In the genomic region with DNA sequence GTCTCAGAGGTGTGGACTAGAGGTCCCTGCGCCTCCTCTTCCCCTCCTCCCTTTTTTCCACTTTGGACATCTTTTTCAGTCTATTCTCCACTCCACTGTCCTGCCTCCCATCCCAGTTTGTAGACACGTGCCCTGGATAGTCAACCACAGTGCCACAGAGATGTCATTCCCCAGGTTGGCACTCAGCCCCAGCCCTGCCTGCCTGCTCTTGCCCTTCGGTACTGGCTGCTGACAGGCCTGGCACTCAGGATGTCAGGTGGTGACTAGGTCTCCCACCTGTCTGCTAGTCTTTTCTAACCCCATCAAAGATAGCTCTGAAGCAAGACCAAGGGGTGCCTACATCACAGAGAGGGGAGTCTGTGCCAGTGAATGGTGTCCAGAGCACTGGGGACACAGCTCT, we compare ENCODE assay signal across 31 cellular contexts. TPM values are rescaled to one million over a fixed set of nuclear protein-coding genes. Genes with fewer than 3 reads are reported as not detected.
"Had no signal": no experiment of that assay in that cellular context is flagged by ENCODE, and none has a peak within 500 bp of the region (broad histone marks: within the 10 kb centered on the region; RNA-seq: fewer than 3 reads in every experiment).

No MANE protein-coding gene starts in this region.

- H3K27me3 ChIP-seq: colonic mucosa, esophagus muscularis mucosa, foreskin keratinocyte, right atrium auricular region, testis, tibial artery had no signal

- H3K4me3 ChIP-seq: colonic mucosa, esophagus muscularis mucosa, heart right ventricle, right atrium auricular region, smooth muscle cell, testis, tibial artery had no signal

- H3K4me2 ChIP-seq: smooth muscle cell had no signal

- H2AFZ ChIP-seq: parathyroid adenoma had no signal

- H3K27ac ChIP-seq: colonic mucosa, epithelial cell of prostate, esophagus muscularis mucosa, foreskin keratinocyte, heart right ventricle, neutrophil, parathyroid adenoma, right atrium auricular region, testis, tibial artery had no signal

- H3K79me2 ChIP-seq: parathyroid adenoma had no signal

- H3K36me3 ChIP-seq: colonic mucosa, esophagus muscularis mucosa, heart right ventricle, neutrophil, right atrium auricular region, tibial artery had no signal

- DNase-seq: colonic mucosa; effector CD8-positive, alpha-beta T cell; endodermal cell; foreskin keratinocyte; glutamatergic neuron; heart right ventricle; hypothalamus; naive thymus-derived CD8-positive, alpha-beta T cell; stimulated activated CD4-positive, alpha-beta T cell treated with anti-CD3 and anti-CD28 coated beads, Interleukin-2, amount 100 ng/mL, for 24 hours; stimulated activated CD4-positive, alpha-beta T cell treated with anti-CD3 and anti-CD28 coated beads, Interleukin-4, amount 100 ng/mL, for 24 hours; stimulated activated naive CD8-positive, alpha-beta T cell treated with anti-CD3 and anti-CD28 coated beads, Interleukin-15, Interleukin-2, amounts not matched to agents 100 U/mL and 50 U/mL, for 24 hours; substantia nigra; testis; tibial artery had no signal

- H3K4me1 ChIP-seq: colonic mucosa, heart right ventricle, parathyroid adenoma, right atrium auricular region had no signal

- ATAC-seq: foreskin keratinocyte; left lobe of liver; naive thymus-derived CD8-positive, alpha-beta T cell; sciatic nerve; stimulated activated memory B cell treated with anti-CD40 and anti-IgM and Interleukin-4, amounts not matched to agents 10 μg/mL and 1 μg/mL and 100 μg/mL, for 72 hours; stimulated activated naive CD8-positive, alpha-beta T cell treated with anti-CD3 and anti-CD28 coated beads, Interleukin-15, Interleukin-2, amounts not matched to agents 100 U/mL and 50 U/mL, for 24 hours had no signal

- H3K9me3 ChIP-seq: colonic mucosa, esophagus muscularis mucosa, heart right ventricle, neutrophil, right atrium auricular region, testis, tibial artery had no signal

RNA-seq across cellular contexts. Expression of gene KRT71, which starts 15.8 kb away (rescaled TPM):
- total RNA-seq: chondrocyte; colonic mucosa; endodermal cell; esophagus muscularis mucosa; fibroblast of lung; foreskin keratinocyte; heart right ventricle; left lobe of liver; lung microvascular endothelial cell; mesenteric fat pad; myocyte; naive thymus-derived CD8-positive, alpha-beta T cell; omental fat pad; progenitor cell of endocrine pancreas; right atrium auricular region; sciatic nerve; smooth muscle cell; urinary bladder had no signal

RNA-seq across cellular contexts. Expression of gene KRT5, which starts 16.9 kb away (rescaled TPM):
- total RNA-seq: chondrocyte; colonic mucosa; endodermal cell; fibroblast of lung; left lobe of liver; lung microvascular endothelial cell; naive thymus-derived CD8-positive, alpha-beta T cell; progenitor cell of endocrine pancreas had no signal

RNA-seq across cellular contexts. Expression of gene KRT74, which starts 36.5 kb away (rescaled TPM):
- total RNA-seq: chondrocyte, colonic mucosa, endodermal cell, esophagus muscularis mucosa, fibroblast of lung, foreskin keratinocyte, left lobe of liver, lung microvascular endothelial cell, mesenteric fat pad, myocyte, omental fat pad, progenitor cell of endocrine pancreas, sciatic nerve, smooth muscle cell, urinary bladder had no signal

RNA-seq across cellular contexts. Expression of gene KRT6A, which starts 44.0 kb away (rescaled TPM):
- total RNA-seq: chondrocyte; colonic mucosa; endodermal cell; fibroblast of lung; left lobe of liver; lung microvascular endothelial cell; mesenteric fat pad; myocyte; naive thymus-derived CD8-positive, alpha-beta T cell; progenitor cell of endocrine pancreas; sciatic nerve; urinary bladder had no signal
